ENCODE assay signal across 1 cellular context in the genomic region with DNA sequence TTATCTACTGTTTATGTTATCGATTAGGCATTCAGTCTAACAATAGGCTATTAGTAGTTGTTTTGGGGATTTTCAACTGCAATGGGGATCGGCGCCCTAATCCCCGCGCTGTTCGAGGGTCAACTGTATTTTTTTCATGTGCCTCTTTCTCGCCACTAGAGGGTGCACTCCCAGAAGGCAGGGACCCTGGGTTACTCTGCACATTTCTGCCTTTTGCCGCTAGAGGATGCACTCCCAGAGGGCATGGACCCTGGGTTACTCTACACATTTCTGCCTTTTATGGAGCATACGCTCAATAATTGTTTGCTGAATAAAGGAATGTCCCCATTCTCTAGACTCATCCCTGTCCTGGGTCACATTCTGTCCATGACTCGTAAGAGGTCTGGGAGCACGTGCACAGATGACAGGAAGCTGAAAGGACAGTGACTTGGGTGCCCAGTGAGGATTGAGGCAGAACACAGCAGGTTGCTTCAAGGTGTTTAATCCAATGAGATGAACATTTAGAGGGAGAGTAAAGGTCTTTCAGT.
TF ChIP-seq lines count a peak whose summit lies in the region.

No MANE protein-coding gene starts in this region.

TF ChIP-seq in GM23338, 12 proteins besides CTCF, POLR2A, EP300 and RAD21 (continued from another document):
- TF ChIP-seq, protein P1, sequence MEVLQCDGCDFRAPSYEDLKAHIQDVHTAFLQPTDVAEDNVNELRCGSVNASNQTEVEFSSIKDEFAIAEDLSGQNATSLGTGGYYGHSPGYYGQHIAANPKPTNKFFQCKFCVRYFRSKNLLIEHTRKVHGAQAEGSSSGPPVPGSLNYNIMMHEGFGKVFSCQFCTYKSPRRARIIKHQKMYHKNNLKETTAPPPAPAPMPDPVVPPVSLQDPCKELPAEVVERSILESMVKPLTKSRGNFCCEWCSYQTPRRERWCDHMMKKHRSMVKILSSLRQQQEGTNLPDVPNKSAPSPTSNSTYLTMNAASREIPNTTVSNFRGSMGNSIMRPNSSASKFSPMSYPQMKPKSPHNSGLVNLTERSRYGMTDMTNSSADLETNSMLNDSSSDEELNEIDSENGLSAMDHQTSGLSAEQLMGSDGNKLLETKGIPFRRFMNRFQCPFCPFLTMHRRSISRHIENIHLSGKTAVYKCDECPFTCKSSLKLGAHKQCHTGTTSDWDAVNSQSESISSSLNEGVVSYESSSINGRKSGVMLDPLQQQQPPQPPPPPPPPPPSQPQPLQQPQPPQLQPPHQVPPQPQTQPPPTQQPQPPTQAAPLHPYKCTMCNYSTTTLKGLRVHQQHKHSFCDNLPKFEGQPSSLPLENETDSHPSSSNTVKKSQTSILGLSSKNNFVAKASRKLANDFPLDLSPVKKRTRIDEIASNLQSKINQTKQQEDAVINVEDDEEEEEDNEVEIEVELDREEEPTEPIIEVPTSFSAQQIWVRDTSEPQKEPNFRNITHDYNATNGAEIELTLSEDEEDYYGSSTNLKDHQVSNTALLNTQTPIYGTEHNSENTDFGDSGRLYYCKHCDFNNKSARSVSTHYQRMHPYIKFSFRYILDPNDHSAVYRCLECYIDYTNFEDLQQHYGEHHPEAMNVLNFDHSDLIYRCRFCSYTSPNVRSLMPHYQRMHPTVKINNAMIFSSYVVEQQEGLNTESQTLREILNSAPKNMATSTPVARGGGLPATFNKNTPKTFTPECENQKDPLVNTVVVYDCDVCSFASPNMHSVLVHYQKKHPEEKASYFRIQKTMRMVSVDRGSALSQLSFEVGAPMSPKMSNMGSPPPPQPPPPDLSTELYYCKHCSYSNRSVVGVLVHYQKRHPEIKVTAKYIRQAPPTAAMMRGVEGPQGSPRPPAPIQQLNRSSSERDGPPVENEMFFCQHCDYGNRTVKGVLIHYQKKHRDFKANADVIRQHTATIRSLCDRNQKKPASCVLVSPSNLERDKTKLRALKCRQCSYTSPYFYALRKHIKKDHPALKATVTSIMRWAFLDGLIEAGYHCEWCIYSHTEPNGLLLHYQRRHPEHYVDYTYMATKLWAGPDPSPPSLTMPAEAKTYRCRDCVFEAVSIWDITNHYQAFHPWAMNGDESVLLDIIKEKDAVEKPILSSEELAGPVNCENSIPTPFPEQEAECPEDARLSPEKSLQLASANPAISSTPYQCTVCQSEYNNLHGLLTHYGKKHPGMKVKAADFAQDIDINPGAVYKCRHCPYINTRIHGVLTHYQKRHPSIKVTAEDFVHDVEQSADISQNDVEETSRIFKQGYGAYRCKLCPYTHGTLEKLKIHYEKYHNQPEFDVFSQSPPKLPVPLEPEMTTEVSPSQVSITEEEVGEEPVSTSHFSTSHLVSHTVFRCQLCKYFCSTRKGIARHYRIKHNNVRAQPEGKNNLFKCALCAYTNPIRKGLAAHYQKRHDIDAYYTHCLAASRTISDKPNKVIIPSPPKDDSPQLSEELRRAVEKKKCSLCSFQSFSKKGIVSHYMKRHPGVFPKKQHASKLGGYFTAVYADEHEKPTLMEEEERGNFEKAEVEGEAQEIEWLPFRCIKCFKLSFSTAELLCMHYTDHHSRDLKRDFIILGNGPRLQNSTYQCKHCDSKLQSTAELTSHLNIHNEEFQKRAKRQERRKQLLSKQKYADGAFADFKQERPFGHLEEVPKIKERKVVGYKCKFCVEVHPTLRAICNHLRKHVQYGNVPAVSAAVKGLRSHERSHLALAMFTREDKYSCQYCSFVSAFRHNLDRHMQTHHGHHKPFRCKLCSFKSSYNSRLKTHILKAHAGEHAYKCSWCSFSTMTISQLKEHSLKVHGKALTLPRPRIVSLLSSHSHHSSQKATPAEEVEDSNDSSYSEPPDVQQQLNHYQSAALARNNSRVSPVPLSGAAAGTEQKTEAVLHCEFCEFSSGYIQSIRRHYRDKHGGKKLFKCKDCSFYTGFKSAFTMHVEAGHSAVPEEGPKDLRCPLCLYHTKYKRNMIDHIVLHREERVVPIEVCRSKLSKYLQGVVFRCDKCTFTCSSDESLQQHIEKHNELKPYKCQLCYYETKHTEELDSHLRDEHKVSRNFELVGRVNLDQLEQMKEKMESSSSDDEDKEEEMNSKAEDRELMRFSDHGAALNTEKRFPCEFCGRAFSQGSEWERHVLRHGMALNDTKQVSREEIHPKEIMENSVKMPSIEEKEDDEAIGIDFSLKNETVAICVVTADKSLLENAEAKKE (CRISPR knock-in tag; IDR thresholded peaks at IDR 0.05), result no peak
- TF ChIP-seq, protein P2, sequence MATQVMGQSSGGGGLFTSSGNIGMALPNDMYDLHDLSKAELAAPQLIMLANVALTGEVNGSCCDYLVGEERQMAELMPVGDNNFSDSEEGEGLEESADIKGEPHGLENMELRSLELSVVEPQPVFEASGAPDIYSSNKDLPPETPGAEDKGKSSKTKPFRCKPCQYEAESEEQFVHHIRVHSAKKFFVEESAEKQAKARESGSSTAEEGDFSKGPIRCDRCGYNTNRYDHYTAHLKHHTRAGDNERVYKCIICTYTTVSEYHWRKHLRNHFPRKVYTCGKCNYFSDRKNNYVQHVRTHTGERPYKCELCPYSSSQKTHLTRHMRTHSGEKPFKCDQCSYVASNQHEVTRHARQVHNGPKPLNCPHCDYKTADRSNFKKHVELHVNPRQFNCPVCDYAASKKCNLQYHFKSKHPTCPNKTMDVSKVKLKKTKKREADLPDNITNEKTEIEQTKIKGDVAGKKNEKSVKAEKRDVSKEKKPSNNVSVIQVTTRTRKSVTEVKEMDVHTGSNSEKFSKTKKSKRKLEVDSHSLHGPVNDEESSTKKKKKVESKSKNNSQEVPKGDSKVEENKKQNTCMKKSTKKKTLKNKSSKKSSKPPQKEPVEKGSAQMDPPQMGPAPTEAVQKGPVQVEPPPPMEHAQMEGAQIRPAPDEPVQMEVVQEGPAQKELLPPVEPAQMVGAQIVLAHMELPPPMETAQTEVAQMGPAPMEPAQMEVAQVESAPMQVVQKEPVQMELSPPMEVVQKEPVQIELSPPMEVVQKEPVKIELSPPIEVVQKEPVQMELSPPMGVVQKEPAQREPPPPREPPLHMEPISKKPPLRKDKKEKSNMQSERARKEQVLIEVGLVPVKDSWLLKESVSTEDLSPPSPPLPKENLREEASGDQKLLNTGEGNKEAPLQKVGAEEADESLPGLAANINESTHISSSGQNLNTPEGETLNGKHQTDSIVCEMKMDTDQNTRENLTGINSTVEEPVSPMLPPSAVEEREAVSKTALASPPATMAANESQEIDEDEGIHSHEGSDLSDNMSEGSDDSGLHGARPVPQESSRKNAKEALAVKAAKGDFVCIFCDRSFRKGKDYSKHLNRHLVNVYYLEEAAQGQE (IDR thresholded peaks at IDR 0.05; ENCODE audit: unreplicated experiment), result no peak
- no peak for TF ChIP-seq CREB1 (CRISPR knock-in tag; IDR thresholded peaks at IDR 0.05; ENCODE audit: low read depth)
- TF ChIP-seq ZNF331 (CRISPR knock-in tag; IDR thresholded peaks at IDR 0.05; ENCODE audit: low read depth), result no peak
- no peak for TF ChIP-seq STAT1 (IDR thresholded peaks at IDR 0.05; ENCODE audit: unreplicated experiment)
- TF ChIP-seq EZH2 (IDR thresholded peaks at IDR 0.05; ENCODE audit: low read depth, unreplicated experiment), result no peak
